8 cellular contexts compared by ENCODE assay signal in the genomic region with DNA sequence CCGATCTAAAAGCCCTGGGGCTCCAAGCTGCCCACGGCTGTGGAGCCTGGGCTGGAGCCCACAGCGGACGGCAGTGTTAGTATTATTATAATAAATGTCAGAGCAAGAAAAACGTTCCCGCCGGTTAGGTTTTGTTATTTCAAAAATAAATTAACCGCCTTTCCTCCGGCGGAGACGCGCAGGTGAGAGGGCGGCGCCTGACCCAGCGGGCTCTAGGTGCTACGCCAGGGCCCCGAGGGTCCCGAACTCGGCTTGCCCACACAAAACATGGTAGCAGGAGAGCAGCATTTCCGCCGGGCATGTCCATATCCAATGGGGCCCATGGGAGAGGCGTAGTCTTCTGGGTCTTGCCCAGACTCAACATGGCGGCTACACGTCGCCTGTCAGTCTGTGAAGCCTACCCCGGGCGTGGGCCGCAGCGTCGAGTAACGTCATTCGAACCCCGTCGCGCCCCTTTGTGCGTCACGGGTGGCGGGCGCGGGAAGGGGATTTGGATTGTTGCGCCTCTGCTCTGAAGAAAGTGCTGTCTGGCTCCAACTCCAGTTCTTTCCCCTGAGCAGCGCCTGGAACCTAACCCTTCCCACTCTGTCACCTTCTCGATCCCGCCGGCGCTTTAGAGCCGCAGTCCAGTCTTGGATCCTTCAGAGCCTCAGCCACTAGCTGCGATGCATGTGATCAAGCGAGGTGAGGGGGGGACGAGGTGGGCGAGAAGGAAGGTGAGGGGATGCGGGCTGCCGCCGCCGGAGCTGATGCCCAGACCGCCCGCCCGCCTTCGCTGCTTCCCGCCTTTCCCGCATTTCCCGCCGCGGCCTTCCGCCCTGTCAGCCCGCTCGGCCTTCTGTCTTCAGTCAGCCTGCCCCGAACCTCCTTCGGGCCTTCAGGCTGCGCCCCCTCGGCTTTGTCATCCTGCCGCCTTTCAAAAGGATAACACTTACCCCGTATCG. TPM values are rescaled to one million over a fixed set of nuclear protein-coding genes. Genes with fewer than 3 reads are reported as not detected.
DNase-seq lines count a peak whose midpoint lies in the region; ATAC-seq, FAIRE-seq and TF ChIP-seq lines count a peak whose summit lies in the region.

TSS of gene RRM1 (plus strand) at position 452 of the 944 bp plus-strand sequence. CDS start at position 666, 214 bp downstream.

- ATAC-seq in HG03432 (IDR thresholded peaks at IDR 0.05; ENCODE audit: unreplicated experiment), result peak; percentile 95

- H3K4me2 ChIP-seq in keratinocyte (ENCODE audit: control insufficient read depth, extremely low read depth, insufficient read depth, low read depth, low read length), result peak within 1 kb of the TSS; percentile 99

- no peaks in the 10 kb centered on the region for H3K27me3 ChIP-seq in keratinocyte (ENCODE audit: control insufficient read depth, extremely low read depth, insufficient read depth, low read length)

- no peak for TF ChIP-seq CTCF in keratinocyte (optimal IDR thresholded peaks at IDR 0.05 in 1 of 3, IDR thresholded peaks at IDR 0.05 in 1 of 3, conservative IDR thresholded peaks at IDR 0.05 in 1 of 3; ENCODE audit: extremely low read depth in 1 of 3, insufficient read depth in 2 of 3, low read length in 3 of 3)

- peak within 1 kb of the TSS; percentile 77 to 92 (median 92) for H3K4me3 ChIP-seq in keratinocyte (ENCODE audit: control insufficient read depth in 2 of 3, extremely low read depth in 1 of 3, insufficient read depth in 2 of 3, low read depth in 1 of 3, low read length in 3 of 3)

- peak; percentile 67 for FAIRE-seq in keratinocyte (lab: Jason Lieb, UNC)

- DNase-seq in AG20443 (ENCODE audit: low spot score), result peak; percentile 96
- peak; percentile 95 for DNase-seq in NCI-H510A (lab: John Stamatoyannopoulos, UW)
- peak; percentile 90 for DNase-seq in activated CD4-positive, alpha-beta T cell treated with anti-CD3 and anti-CD28 coated beads for 1 hour
- peak; percentile 95 for DNase-seq in cerebellum (ENCODE audit: low spot score)
- DNase-seq in keratinocyte (ENCODE audit: low read depth, low spot score), result peak; percentile 57
- peak; percentile 80 to 90 for DNase-seq in stimulated activated CD4-positive, alpha-beta T cell treated with anti-CD3 and anti-CD28 coated beads, Interleukin-15, amount 100 ng/mL, for 1 hour (ENCODE audit: low read depth in 1 of 2, low spot score in 1 of 2)

- peak within 1 kb of the TSS; percentile 81 for H3K27ac ChIP-seq in keratinocyte (ENCODE audit: control insufficient read depth, insufficient read depth, low read length)

- H3K9me3 ChIP-seq in keratinocyte (ENCODE audit: control insufficient read depth, low read depth, low read length), result no peaks in the 10 kb centered on the region

- dilution Hi-C loops in keratinocyte (cut with MboI; ENCODE audit: extremely low pct_ligation_motif_present, low sequenced_read_pairs), result no loop called here

- H2AFZ ChIP-seq in keratinocyte (ENCODE audit: control insufficient read depth, low read length), result peak within 1 kb of the TSS; percentile 87

- H3K9ac ChIP-seq in keratinocyte (ENCODE audit: control insufficient read depth, extremely low read depth, insufficient read depth, low read length), result peak within 1 kb of the TSS; percentile 87

- TF ChIP-seq POLR2A in GM19099 (IDR thresholded peaks at IDR 0.05; ENCODE audit: extremely low read depth, insufficient read length, low read depth), result peak; percentile 72

- H4K20me1 ChIP-seq in keratinocyte (ENCODE audit: control insufficient read depth, extremely low read depth, insufficient read depth, low read length), result no peaks in the 10 kb centered on the region

- peaks cover 22% of the 10 kb centered on the region for H3K4me1 ChIP-seq in keratinocyte (ENCODE audit: control insufficient read depth, extremely low read depth, insufficient read depth, low read length)

- peaks cover 0 to 3% of the 10 kb centered on the region in 2 experiments for H3K36me3 ChIP-seq in keratinocyte (ENCODE audit: control insufficient read depth in 2 of 2, extremely low read depth in 1 of 2, insufficient read depth in 2 of 2, low read length in 2 of 2)

- peaks cover 40% of the 10 kb centered on the region for H3K79me2 ChIP-seq in keratinocyte (ENCODE audit: control insufficient read depth, insufficient read depth, low read length)

- H3K9me1 ChIP-seq in keratinocyte (ENCODE audit: control insufficient read depth, extremely low read depth, insufficient read depth, low read length), result no peaks in the 10 kb centered on the region

RNA-seq across cellular contexts. Expression of gene RRM1, which starts in this region (rescaled TPM):
- total RNA-seq in cerebellum, result 61.4 TPM
- 30.6 to 65.6 TPM (median 60.2 TPM) in 3 replicates for polyA plus RNA-seq in keratinocyte
- polyA plus RNA-seq in keratinocyte (2011; ENCODE audit: low read depth), result 20.6 TPM
- 20.8 and 35.0 TPM in 2 replicates for polyA plus RNA-seq in keratinocyte (2011; cell fraction: cytosol; rRNA removed)
- polyA plus RNA-seq in keratinocyte (2011; cell fraction: nucleus; rRNA removed), result 28.9 and 31.0 TPM in 2 replicates
- 33.6 and 45.3 TPM in 2 replicates for polyA plus RNA-seq in keratinocyte (2012; ENCODE audit: low replicate concordance)
- 48.1 to 105 TPM (median 66.1 TPM) in 3 replicates for polyA minus RNA-seq in keratinocyte
- polyA minus RNA-seq in keratinocyte (2011; cell fraction: cytosol; rRNA and poly(A)+ RNA removed), result 39.5 TPM
- 14.6 and 40.6 TPM in 2 replicates for polyA minus RNA-seq in keratinocyte (2011; cell fraction: nucleus; rRNA and poly(A)+ RNA removed)

Comparison
In these comparisons a context has a peak if more than half of its experiments do, and no peak if none do; other contexts are left out.
1. Peak in every context shown above with its lines: DNase-seq, ATAC-seq, H3K4me3 ChIP-seq and H3K27ac ChIP-seq.